ENCODE assay signal across 14 cellular contexts in genomic region chr2:200828104-200828503, GRCh38. TPM values are rescaled to one million over a fixed set of nuclear protein-coding genes. Genes with fewer than 3 reads are reported as not detected.
A peak's percentile ranks its signal among the peaks of the same experiment; 100 is the strongest.
DNase-seq lines count a peak whose midpoint lies in the region; ATAC-seq and TF ChIP-seq lines count a peak whose summit lies in the region.
"Had no signal": no experiment of that assay in that cellular context is flagged by ENCODE, and none has a peak within 500 bp of the region (broad histone marks: within the 10 kb centered on the region; RNA-seq: fewer than 3 reads in every experiment).

No MANE protein-coding gene starts in this region.

- no peak overlapping the region for H3K4me3 Mint-ChIP-seq in natural killer cell
- H3K4me3 Mint-ChIP-seq in natural killer cell treated with Interleukin-12 subunit alpha and Interleukin-12 subunit beta and Interleukin-15 and Interleukin-18, amount 100 ng/mL, for 72 hours, result no peak overlapping the region
- no peak overlapping the region for H3K4me3 Mint-ChIP-seq in endothelial cell (ENCODE audit: unreplicated experiment)
- no peak overlapping the region for H3K4me3 Mint-ChIP-seq in stimulated activated naive B cell treated with anti-CD40 and anti-IgM and Interleukin-4, amounts not matched to agents 10 μg/mL and 1 μg/mL and 100 μg/mL, for 72 hours
- no peak overlapping the region for H3K4me3 Mint-ChIP-seq in activated T-helper 2 cell treated with anti-CD3 and anti-CD28 coated beads, Interferon-gamma antibody, Interleukin-2, Interleukin-4, amounts not matched to agents 10 μg/mL and 5 μg/mL and 100 μg/mL, durations not matched to agents 14 hours and 24 hours and 36 hours (ENCODE audit: low read depth)
- H3K4me3 Mint-ChIP-seq: CD4-positive, alpha-beta T cell had no signal

- intact Hi-C loops in natural killer cell (cut with micrococcal nuclease), result no loop called here
- intact Hi-C loops in activated T-helper 2 cell treated with anti-CD3 and anti-CD28 coated beads, Interferon-gamma antibody, Interleukin-2, Interleukin-4, amounts not matched to agents 10 μg/mL and 5 μg/mL and 100 μg/mL, durations not matched to agents 14 hours and 24 hours and 36 hours (cut with micrococcal nuclease), result no loop called here

- H3K27ac Mint-ChIP-seq in natural killer cell (peak overlapping the region; percentile 39 to 65), endothelial cell (ENCODE audit: unreplicated experiment) (peak overlapping the region; percentile 27)
- H3K27ac Mint-ChIP-seq in natural killer cell treated with Interleukin-12 subunit alpha and Interleukin-12 subunit beta and Interleukin-15 and Interleukin-18, amount 100 ng/mL, for 72 hours, result no peak overlapping the region
- H3K27ac Mint-ChIP-seq in stimulated activated naive B cell treated with anti-CD40 and anti-IgM and Interleukin-4, amounts not matched to agents 10 μg/mL and 1 μg/mL and 100 μg/mL, for 72 hours, result peak overlapping the region; percentile 33
- H3K27ac Mint-ChIP-seq in activated T-helper 2 cell treated with anti-CD3 and anti-CD28 coated beads, Interferon-gamma antibody, Interleukin-2, Interleukin-4, amounts not matched to agents 10 μg/mL and 5 μg/mL and 100 μg/mL, durations not matched to agents 14 hours and 24 hours and 36 hours, result no peak overlapping the region
- H3K27ac Mint-ChIP-seq: CD4-positive, alpha-beta T cell had no signal

- H3K27me3 Mint-ChIP-seq in natural killer cell (ENCODE audit: low read depth in 2 of 2) (no peaks in the 10 kb centered on the region), endothelial cell (ENCODE audit: unreplicated experiment) (peaks cover 2% of the 10 kb centered on the region)
- no peaks in the 10 kb centered on the region for H3K27me3 Mint-ChIP-seq in natural killer cell treated with Interleukin-12 subunit alpha and Interleukin-12 subunit beta and Interleukin-15 and Interleukin-18, amount 100 ng/mL, for 72 hours
- no peaks in the 10 kb centered on the region for H3K27me3 Mint-ChIP-seq in stimulated activated naive B cell treated with anti-CD40 and anti-IgM and Interleukin-4, amounts not matched to agents 10 μg/mL and 1 μg/mL and 100 μg/mL, for 72 hours
- H3K27me3 Mint-ChIP-seq in activated T-helper 2 cell treated with anti-CD3 and anti-CD28 coated beads, Interferon-gamma antibody, Interleukin-2, Interleukin-4, amounts not matched to agents 10 μg/mL and 5 μg/mL and 100 μg/mL, durations not matched to agents 14 hours and 24 hours and 36 hours (ENCODE audit: low read depth), result peaks cover 2% of the 10 kb centered on the region
- H3K27me3 Mint-ChIP-seq: CD4-positive, alpha-beta T cell had no signal

- no peaks in the 10 kb centered on the region for H3K9me3 Mint-ChIP-seq in natural killer cell
- H3K9me3 Mint-ChIP-seq in natural killer cell treated with Interleukin-12 subunit alpha and Interleukin-12 subunit beta and Interleukin-15 and Interleukin-18, amount 100 ng/mL, for 72 hours, result no peaks in the 10 kb centered on the region
- H3K9me3 Mint-ChIP-seq in endothelial cell (ENCODE audit: unreplicated experiment), result no peaks in the 10 kb centered on the region
- H3K9me3 Mint-ChIP-seq in stimulated activated naive B cell treated with anti-CD40 and anti-IgM and Interleukin-4, amounts not matched to agents 10 μg/mL and 1 μg/mL and 100 μg/mL, for 72 hours, result no peaks in the 10 kb centered on the region
- no peaks in the 10 kb centered on the region for H3K9me3 Mint-ChIP-seq in activated T-helper 2 cell treated with anti-CD3 and anti-CD28 coated beads, Interferon-gamma antibody, Interleukin-2, Interleukin-4, amounts not matched to agents 10 μg/mL and 5 μg/mL and 100 μg/mL, durations not matched to agents 14 hours and 24 hours and 36 hours
- H3K9me3 Mint-ChIP-seq: CD4-positive, alpha-beta T cell had no signal

- DNase-seq in natural killer cell (no peak), RKO (ENCODE audit: low spot score) (peak; percentile 25), endothelial cell (ENCODE audit: low spot score) (no peak), DMS53 treated with DMSO at 0.1 percent for 48 hours (lab: John Stamatoyannopoulos, UW; ENCODE audit: unreplicated experiment) (no peak)
- no peak for DNase-seq in natural killer cell treated with Interleukin-12 subunit alpha and Interleukin-12 subunit beta and Interleukin-15 and Interleukin-18, amount 100 ng/mL, for 72 hours (ENCODE audit: low spot score)
- no peak for DNase-seq in stimulated activated naive B cell treated with anti-CD40 and anti-IgM and Interleukin-4, amounts not matched to agents 10 μg/mL and 1 μg/mL and 100 μg/mL, for 72 hours
- DNase-seq in activated T-helper 2 cell treated with anti-CD3 and anti-CD28 coated beads, Interferon-gamma antibody, Interleukin-2, Interleukin-4, amounts not matched to agents 10 μg/mL and 5 μg/mL and 100 μg/mL, durations not matched to agents 14 hours and 24 hours and 36 hours (ENCODE audit: low spot score), result no peak
- DNase-seq: CD4-positive, alpha-beta T cell; DMS79; HCEC 1CT; NCI-H1436; NCI-H2029; NCI-H748 treated with DMSO at 0.1 percent for 48 hours had no signal

- peaks cover 0 to 5% of the 10 kb centered on the region in 2 donors for H3K4me1 Mint-ChIP-seq in natural killer cell
- H3K4me1 Mint-ChIP-seq in natural killer cell treated with Interleukin-12 subunit alpha and Interleukin-12 subunit beta and Interleukin-15 and Interleukin-18, amount 100 ng/mL, for 72 hours (ENCODE audit: low read depth in 2 of 2), result peaks cover 5 to 7% of the 10 kb centered on the region in 2 donors
- peaks cover 6% of the 10 kb centered on the region for H3K4me1 Mint-ChIP-seq in endothelial cell (ENCODE audit: unreplicated experiment)
- H3K4me1 Mint-ChIP-seq in stimulated activated naive B cell treated with anti-CD40 and anti-IgM and Interleukin-4, amounts not matched to agents 10 μg/mL and 1 μg/mL and 100 μg/mL, for 72 hours, result peaks cover 2 to 4% of the 10 kb centered on the region in 2 donors
- peaks cover 4% of the 10 kb centered on the region for H3K4me1 Mint-ChIP-seq in activated T-helper 2 cell treated with anti-CD3 and anti-CD28 coated beads, Interferon-gamma antibody, Interleukin-2, Interleukin-4, amounts not matched to agents 10 μg/mL and 5 μg/mL and 100 μg/mL, durations not matched to agents 14 hours and 24 hours and 36 hours (ENCODE audit: low read depth)

- no peak for ATAC-seq in natural killer cell
- no peak for ATAC-seq in natural killer cell treated with Interleukin-12 subunit alpha and Interleukin-12 subunit beta and Interleukin-15 and Interleukin-18, amount 100 ng/mL, for 72 hours
- ATAC-seq in stimulated activated naive B cell treated with anti-CD40 and anti-IgM and Interleukin-4, amounts not matched to agents 10 μg/mL and 1 μg/mL and 100 μg/mL, for 72 hours (replicated peaks), result no peak
- ATAC-seq in HG02981 (IDR thresholded peaks at IDR 0.05; ENCODE audit: unreplicated experiment), result no peak

- no peak for TF ChIP-seq CTCF in natural killer cell (IDR thresholded peaks at IDR 0.05)
- no peak for TF ChIP-seq CTCF in endothelial cell (IDR thresholded peaks at IDR 0.05; ENCODE audit: unreplicated experiment)

- H3K36me3 Mint-ChIP-seq in natural killer cell (no peaks in the 10 kb centered on the region), endothelial cell (ENCODE audit: low read depth, unreplicated experiment) (no peaks in the 10 kb centered on the region)
- no peaks in the 10 kb centered on the region for H3K36me3 Mint-ChIP-seq in natural killer cell treated with Interleukin-12 subunit alpha and Interleukin-12 subunit beta and Interleukin-15 and Interleukin-18, amount 100 ng/mL, for 72 hours
- peaks cover 3 to 20% of the 10 kb centered on the region in 2 donors for H3K36me3 Mint-ChIP-seq in stimulated activated naive B cell treated with anti-CD40 and anti-IgM and Interleukin-4, amounts not matched to agents 10 μg/mL and 1 μg/mL and 100 μg/mL, for 72 hours
- peaks cover 23% of the 10 kb centered on the region for H3K36me3 Mint-ChIP-seq in activated T-helper 2 cell treated with anti-CD3 and anti-CD28 coated beads, Interferon-gamma antibody, Interleukin-2, Interleukin-4, amounts not matched to agents 10 μg/mL and 5 μg/mL and 100 μg/mL, durations not matched to agents 14 hours and 24 hours and 36 hours (ENCODE audit: low read depth)

RNA-seq across cellular contexts. Expression of gene BZW1, which starts 16.4 kb away (rescaled TPM):
- 100 to 1,000 TPM; 393 to 417 (median 411) TPM for total RNA-seq in natural killer cell
- total RNA-seq in natural killer cell treated with Interleukin-12 subunit alpha and Interleukin-12 subunit beta and Interleukin-15 and Interleukin-18, amount 100 ng/mL, for 72 hours, result 100 to 1,000 TPM; 327 to 422 TPM
- total RNA-seq in endothelial cell (ENCODE audit: unreplicated experiment), result 302 TPM
- 548 and 571 TPM in 2 replicates for total RNA-seq in activated T-helper 2 cell treated with anti-CD3 and anti-CD28 coated beads, Interferon-gamma antibody, Interleukin-2, Interleukin-4, amounts not matched to agents 10 μg/mL and 5 μg/mL and 100 μg/mL, durations not matched to agents 14 hours and 24 hours and 36 hours

RNA-seq across cellular contexts. Expression of gene CLK1, which starts 36.4 kb away (rescaled TPM):
- total RNA-seq in natural killer cell (1,000 to 10,000 TPM in 2 of 3 donors, 100 to 1,000 TPM in 1; 975 to 1,296 (median 1,070) TPM), endothelial cell (ENCODE audit: unreplicated experiment) (92.6 TPM)
- total RNA-seq in natural killer cell treated with Interleukin-12 subunit alpha and Interleukin-12 subunit beta and Interleukin-15 and Interleukin-18, amount 100 ng/mL, for 72 hours, result 100 to 1,000 TPM; 108 to 168 TPM
- 114 and 122 TPM in 2 replicates for total RNA-seq in activated T-helper 2 cell treated with anti-CD3 and anti-CD28 coated beads, Interferon-gamma antibody, Interleukin-2, Interleukin-4, amounts not matched to agents 10 μg/mL and 5 μg/mL and 100 μg/mL, durations not matched to agents 14 hours and 24 hours and 36 hours

Comparison
In these comparisons a context has a peak if more than half of its experiments do, and no peak if none do; other contexts are left out.
1. H3K27ac Mint-ChIP-seq: peak in natural killer cell (2 of 2), endothelial cell (single experiment) and stimulated activated naive B cell treated with anti-CD40 and anti-IgM and Interleukin-4, amounts not matched to agents 10 μg/mL and 1 μg/mL and 100 μg/mL, for 72 hours (single experiment); none in natural killer cell treated with Interleukin-12 subunit alpha and Interleukin-12 subunit beta and Interleukin-15 and Interleukin-18, amount 100 ng/mL, for 72 hours (0 of 2) and activated T-helper 2 cell treated with anti-CD3 and anti-CD28 coated beads, Interferon-gamma antibody, Interleukin-2, Interleukin-4, amounts not matched to agents 10 μg/mL and 5 μg/mL and 100 μg/mL, durations not matched to agents 14 hours and 24 hours and 36 hours (single experiment).